Comparison of ENCODE assay signal across 1 cellular context in the genomic region with DNA sequence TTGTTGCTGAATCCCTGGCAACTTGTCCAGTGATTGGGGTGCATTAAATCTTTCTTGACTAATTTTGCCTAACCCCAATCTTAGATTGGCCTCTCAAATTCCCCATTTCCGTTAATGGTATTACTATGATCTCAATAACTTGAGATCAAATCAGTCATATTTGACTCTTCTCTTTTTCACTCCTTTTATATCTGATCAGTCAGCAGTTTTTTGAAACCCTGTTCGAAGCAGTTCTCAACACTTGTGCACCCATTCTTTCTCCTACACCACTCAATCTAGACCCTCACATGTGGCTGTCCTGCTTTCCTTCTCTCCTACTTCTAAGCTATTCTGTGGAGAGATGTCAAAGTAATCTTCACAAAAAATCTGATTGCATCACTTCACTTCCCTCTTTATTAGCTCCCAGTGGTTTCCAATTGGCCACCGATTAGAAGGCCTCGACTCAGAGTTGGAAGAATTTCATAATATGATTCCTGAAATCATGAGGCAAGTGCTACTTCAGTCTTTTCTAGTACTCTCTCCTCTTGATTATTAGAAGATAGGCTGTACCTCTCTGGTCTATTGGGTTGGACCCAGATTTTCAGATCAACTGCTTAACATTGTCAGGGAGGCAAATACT.
TF ChIP-seq lines count a peak whose summit lies in the region.

No MANE protein-coding gene starts in this region.

TF ChIP-seq in IMR-90, 13 proteins besides CTCF, POLR2A, EP300 and RAD21 (continued from another document):
- TF ChIP-seq, protein P1, sequence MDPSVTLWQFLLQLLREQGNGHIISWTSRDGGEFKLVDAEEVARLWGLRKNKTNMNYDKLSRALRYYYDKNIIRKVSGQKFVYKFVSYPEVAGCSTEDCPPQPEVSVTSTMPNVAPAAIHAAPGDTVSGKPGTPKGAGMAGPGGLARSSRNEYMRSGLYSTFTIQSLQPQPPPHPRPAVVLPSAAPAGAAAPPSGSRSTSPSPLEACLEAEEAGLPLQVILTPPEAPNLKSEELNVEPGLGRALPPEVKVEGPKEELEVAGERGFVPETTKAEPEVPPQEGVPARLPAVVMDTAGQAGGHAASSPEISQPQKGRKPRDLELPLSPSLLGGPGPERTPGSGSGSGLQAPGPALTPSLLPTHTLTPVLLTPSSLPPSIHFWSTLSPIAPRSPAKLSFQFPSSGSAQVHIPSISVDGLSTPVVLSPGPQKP (IDR thresholded peaks at IDR 0.05; ENCODE audit: borderline replicate concordance, low read depth, low read length): no peak
- TF ChIP-seq FOS (IDR thresholded peaks at IDR 0.05; ENCODE audit: low read depth, low read length) (no peak), RFX5 (IDR thresholded peaks at IDR 0.05; ENCODE audit: low read depth, low read length) (no peak), CEBPB (IDR thresholded peaks at IDR 0.05; ENCODE audit: low read depth, low read length) (peak; percentile 54; the same call in 1 of the 2 replicates), MXI1 (IDR thresholded peaks at IDR 0.05; ENCODE audit: borderline replicate concordance, low read depth, low read length) (no peak), MAFK (IDR thresholded peaks at IDR 0.05; ENCODE audit: low read depth, low read length) (peak; percentile 80), NFE2L2 (IDR thresholded peaks at IDR 0.05; ENCODE audit: low read depth, low read length) (no peak), MAZ (IDR thresholded peaks at IDR 0.05; ENCODE audit: borderline replicate concordance, low read depth, low read length) (no peak), RCOR1 (IDR thresholded peaks at IDR 0.05; ENCODE audit: insufficient replicate concordance, low read length) (no peak), BHLHE40 (IDR thresholded peaks at IDR 0.05; ENCODE audit: low read depth, low read length) (no peak), CHD1 (IDR thresholded peaks at IDR 0.05; ENCODE audit: low read depth, low read length) (no peak)
- TF ChIP-seq, protein P2, sequence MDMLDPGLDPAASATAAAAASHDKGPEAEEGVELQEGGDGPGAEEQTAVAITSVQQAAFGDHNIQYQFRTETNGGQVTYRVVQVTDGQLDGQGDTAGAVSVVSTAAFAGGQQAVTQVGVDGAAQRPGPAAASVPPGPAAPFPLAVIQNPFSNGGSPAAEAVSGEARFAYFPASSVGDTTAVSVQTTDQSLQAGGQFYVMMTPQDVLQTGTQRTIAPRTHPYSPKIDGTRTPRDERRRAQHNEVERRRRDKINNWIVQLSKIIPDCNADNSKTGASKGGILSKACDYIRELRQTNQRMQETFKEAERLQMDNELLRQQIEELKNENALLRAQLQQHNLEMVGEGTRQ (IDR thresholded peaks at IDR 0.05; ENCODE audit: low read depth, low read length): no peak
